ENCODE assay signal across 1 cellular context in genomic region chr17:57985675-57985974, GRCh38.
TF ChIP-seq lines count a peak whose summit lies in the region.

No MANE protein-coding gene starts in this region.

TF ChIP-seq in HepG2, 621 proteins besides CTCF, POLR2A, EP300 and RAD21:
- no peak for TF ChIP-seq KDM5B (CRISPR knock-in tag; IDR thresholded peaks at IDR 0.05; ENCODE audit: borderline replicate concordance)
- TF ChIP-seq IKZF4 (CRISPR knock-in tag; IDR thresholded peaks at IDR 0.05; ENCODE audit: borderline replicate concordance, low read depth, not compliant biosample characterization) = no peak
- TF ChIP-seq ZNF777 (CRISPR knock-in tag; IDR thresholded peaks at IDR 0.05) = no peak
- 0 out of 4 replicates have a peak, but pooled peaks of 1 of the 2 experiments have one; percentile 11 for TF ChIP-seq ATF4 (CRISPR knock-in tag; IDR thresholded peaks at IDR 0.05)
- no peak for TF ChIP-seq SIX1 (CRISPR knock-in tag; IDR thresholded peaks at IDR 0.05; ENCODE audit: borderline replicate concordance)
- no peak for TF ChIP-seq ZKSCAN8 (CRISPR knock-in tag; IDR thresholded peaks at IDR 0.05; ENCODE audit: borderline replicate concordance)
- no peak for TF ChIP-seq MBNL3 (CRISPR knock-in tag; conservative IDR thresholded peaks at IDR 0.05)
- TF ChIP-seq RXRB (CRISPR knock-in tag; IDR thresholded peaks at IDR 0.05; ENCODE audit: borderline replicate concordance) = no peak
- no peak for TF ChIP-seq YY1 (IDR thresholded peaks at IDR 0.05; ENCODE audit: insufficient read depth, insufficient replicate concordance, low read depth, low read length)
- no peak for TF ChIP-seq ATF5 (CRISPR knock-in tag; IDR thresholded peaks at IDR 0.05; ENCODE audit: low read depth)
- no peak for TF ChIP-seq ISX (CRISPR knock-in tag; conservative IDR thresholded peaks at IDR 0.05)
- 0 out of 2 replicates have a peak, but pooled peaks have one; percentile 1 for TF ChIP-seq NFIC (IDR thresholded peaks at IDR 0.05; ENCODE audit: low read length)
